In genomic region chr2:127713562-127713961, GRCh38 we compare ENCODE assay signal across 1 cellular context.
TF ChIP-seq lines count a peak whose summit lies in the region.

No MANE protein-coding gene starts in this region.

TF ChIP-seq in HepG2, 621 proteins besides CTCF, POLR2A, EP300 and RAD21:
- peak; percentile 75 for TF ChIP-seq AGO2 (optimal IDR thresholded peaks at IDR 0.05; ENCODE audit: low read depth, low read length)
- TF ChIP-seq ZNF687 (CRISPR knock-in tag; IDR thresholded peaks at IDR 0.05), result 0 out of 2 replicates have a peak, but pooled peaks have one; percentile 14
- no peak for TF ChIP-seq FOXA3 (CRISPR knock-in tag; IDR thresholded peaks at IDR 0.05)
